In the genomic region with DNA sequence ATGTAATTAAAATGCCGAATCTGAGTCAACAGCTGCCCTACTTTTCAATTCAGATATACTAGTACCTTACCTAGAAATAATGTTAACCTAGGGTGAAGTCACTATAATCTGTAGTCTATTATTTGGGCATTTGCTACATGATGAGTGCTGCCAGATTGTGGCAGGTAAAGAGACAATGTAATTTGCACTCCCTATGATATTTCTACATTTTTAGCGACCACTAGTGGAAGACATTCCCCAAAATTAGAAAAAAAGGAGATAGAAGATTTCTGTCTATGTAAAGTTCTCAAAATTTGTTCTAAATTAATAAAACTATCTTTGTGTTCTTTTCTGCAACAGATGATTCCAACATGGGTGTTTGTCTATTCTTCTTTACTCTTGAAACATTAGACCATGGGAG, we compare ENCODE assay signal across 18 cellular contexts. TPM values are rescaled to one million over a fixed set of nuclear protein-coding genes. Genes with fewer than 3 reads are reported as not detected.
DNase-seq lines count a peak whose midpoint lies in the region; ATAC-seq and TF ChIP-seq lines count a peak whose summit lies in the region.
"Had no signal": no experiment of that assay in that cellular context is flagged by ENCODE, and none has a peak within 500 bp of the region (broad histone marks: within the 10 kb centered on the region; RNA-seq: fewer than 3 reads in every experiment).

No MANE protein-coding gene starts in this region.

- no peak for DNase-seq in memory B cell (ENCODE audit: low spot score in 2 of 2)
- no peak for DNase-seq in posterior vena cava (ENCODE audit: low spot score)
- DNase-seq in NCI-H187 treated with DMSO at 0.1 percent for 48 hours (lab: John Stamatoyannopoulos, UW): no peak
- DNase-seq: C1 segment of cervical spinal cord, DMS153, Kasumi-1, NCI-H1092, NCI-H1694, NCI-H446, NCI-H748 treated with DMSO at 0.1 percent for 48 hours, T-cell, T1000 had no signal

- peaks cover 31 to 55% (median 43%) of the 10 kb centered on the region in 3 donors for H3K4me1 Mint-ChIP-seq in IgD-negative memory B cell
- H3K4me1 Mint-ChIP-seq in memory B cell: peaks cover 29% of the 10 kb centered on the region
- H3K4me1 Mint-ChIP-seq: T-cell had no signal

- H3K9me2 ChIP-seq in DOHH2 (replicated peaks; ENCODE audit: control insufficient read depth, low read length): no peaks in the 10 kb centered on the region

- H3K36me3 Mint-ChIP-seq in IgD-negative memory B cell (peaks cover 10% of the 10 kb centered on the region), memory B cell (peaks cover 41% of the 10 kb centered on the region)
- H3K36me3 Mint-ChIP-seq: T-cell had no signal

- peak overlapping the region in 1 of 4 donors; percentile 21 for H3K4me3 Mint-ChIP-seq in IgD-negative memory B cell
- H3K4me3 Mint-ChIP-seq in memory B cell: no peak overlapping the region
- H3K4me3 Mint-ChIP-seq: T-cell had no signal

- H3K9me3 Mint-ChIP-seq in IgD-negative memory B cell (no peaks in the 10 kb centered on the region), memory B cell (peaks cover 3% of the 10 kb centered on the region)
- H3K9me3 Mint-ChIP-seq: T-cell had no signal

- H3K79me2 ChIP-seq in DOHH2 (ENCODE audit: control insufficient read depth, low read length) (no peaks in the 10 kb centered on the region), OCI-LY3 (ENCODE audit: low read length) (peaks cover 6% of the 10 kb centered on the region; the same call in 1 of the 2 replicates)

- H3K27me3 Mint-ChIP-seq in IgD-negative memory B cell (no peaks in the 10 kb centered on the region), memory B cell (no peaks in the 10 kb centered on the region)

- H3K27ac ChIP-seq in DOHH2 (ENCODE audit: low read depth, low read length) (peak overlapping the region; percentile 29), OCI-LY3 (ENCODE audit: low read length) (0 out of 2 replicates have a peak overlapping the region, but pooled peaks have one; percentile 14)
- H3K27ac ChIP-seq: RWPE1, SJSA1 had no signal

- H3K9ac ChIP-seq in OCI-LY3 (ENCODE audit: low read length): no peak overlapping the region

- peak overlapping the region in 2 of 3 donors; percentile 59 to 88 for H3K27ac Mint-ChIP-seq in IgD-negative memory B cell
- H3K27ac Mint-ChIP-seq in memory B cell: peak overlapping the region; percentile 83
- H3K27ac Mint-ChIP-seq: T-cell had no signal

- H3K27me3 ChIP-seq in DOHH2 (ENCODE audit: control insufficient read depth, low read length) (no peaks in the 10 kb centered on the region), OCI-LY3 (ENCODE audit: low read depth, low read length) (no peaks in the 10 kb centered on the region)

- H3K4me2 ChIP-seq in DOHH2 (ENCODE audit: low read length) (no peak overlapping the region), OCI-LY3 (ENCODE audit: low read length) (no peak overlapping the region)

- intact Hi-C loops in posterior vena cava (cut with DNase I): no loop called here

- no peaks in the 10 kb centered on the region for H4K20me1 ChIP-seq in DOHH2 (ENCODE audit: control insufficient read depth, insufficient read depth, low read depth, low read length)
- peaks cover 52% of the 10 kb centered on the region for H4K20me1 ChIP-seq in OCI-LY3 (ENCODE audit: insufficient read depth, low read length)

- peaks cover 71% of the 10 kb centered on the region for H3F3A ChIP-seq in DOHH2 (ENCODE audit: control insufficient read depth, insufficient read depth)

- TF ChIP-seq CTCF in DOHH2 (IDR thresholded peaks at IDR 0.05; ENCODE audit: low read depth, low read length, poor library complexity, severe bottlenecking) (peak; percentile 48), OCI-LY3 (IDR thresholded peaks at IDR 0.05; ENCODE audit: low read depth, low read length) (peak; percentile 14; the same call in 1 of the 2 replicates)

- ATAC-seq in memory B cell (ENCODE audit: low read depth) (peak; percentile 34), HG03565 (IDR thresholded peaks at IDR 0.05; ENCODE audit: unreplicated experiment) (no peak)
- ATAC-seq: T-cell had no signal

- H2AFZ ChIP-seq in OCI-LY3 (ENCODE audit: low read depth, low read length): no peak overlapping the region

- H3K9me3 ChIP-seq in DOHH2 (ENCODE audit: control insufficient read depth, insufficient read depth, low read length) (no peaks in the 10 kb centered on the region), OCI-LY3 (ENCODE audit: insufficient read depth, low read length) (no peaks in the 10 kb centered on the region)
- H3K9me3 ChIP-seq: SJSA1 had no signal

- H3K36me3 ChIP-seq in DOHH2 (ENCODE audit: control insufficient read depth, low read length) (peaks cover 76% of the 10 kb centered on the region), OCI-LY3 (replicated peaks; ENCODE audit: low read depth, low read length) (peaks cover 73% of the 10 kb centered on the region)
- H3K36me3 ChIP-seq: SJSA1 had no signal

- H3K4me3 ChIP-seq in DOHH2 (ENCODE audit: low read length) (no peak overlapping the region), OCI-LY3 (ENCODE audit: low read length) (no peak overlapping the region)
- H3K4me3 ChIP-seq: SJSA1 had no signal

- H3K4me1 ChIP-seq in DOHH2 (ENCODE audit: control insufficient read depth, low read length): peaks cover 36% of the 10 kb centered on the region
- H3K4me1 ChIP-seq in OCI-LY3 (ENCODE audit: low read length): no peaks in the 10 kb centered on the region
- H3K4me1 ChIP-seq: SJSA1 had no signal

RNA-seq across cellular contexts. Expression of a gene that starts 14.1 kb away (rescaled TPM):
- 845 TPM for polyA plus RNA-seq in IgD-negative memory B cell
- total RNA-seq in posterior vena cava: 1 to 10 TPM; 1.8 to 2.5 TPM
- total RNA-seq: SJSA1 had no signal

RNA-seq across cellular contexts. Expression of a gene that starts 22.9 kb away (rescaled TPM):
- polyA plus RNA-seq in IgD-negative memory B cell: not detected
- total RNA-seq in posterior vena cava: not detected
- total RNA-seq: SJSA1, T-cell had no signal

RNA-seq across cellular contexts. Expression of a gene that starts 40.4 kb away (rescaled TPM):
- polyA plus RNA-seq in IgD-negative memory B cell: not detected
- not detected for total RNA-seq in posterior vena cava
- total RNA-seq: SJSA1, T-cell had no signal

RNA-seq across cellular contexts. Expression of a gene that starts 45.5 kb away (rescaled TPM):
- polyA plus RNA-seq in IgD-negative memory B cell: not detected
- not detected for total RNA-seq in posterior vena cava
- total RNA-seq: SJSA1, T-cell had no signal
